9 cellular contexts compared by ENCODE assay signal in genomic region chr7:77903597-77903996, GRCh38.
A peak's percentile ranks its signal among the peaks of the same experiment; 100 is the strongest.
DNase-seq lines count a peak whose midpoint lies in the region; ATAC-seq and TF ChIP-seq lines count a peak whose summit lies in the region.
"Had no signal": no experiment of that assay in that cellular context is flagged by ENCODE, and none has a peak within 500 bp of the region (broad histone marks: within the 10 kb centered on the region; RNA-seq: fewer than 3 reads in every experiment).

No MANE protein-coding gene starts in this region.

- H3K4me3 Mint-ChIP-seq in CD14-positive monocyte: no peak overlapping the region
- H3K4me3 Mint-ChIP-seq: activated CD4-positive, alpha-beta T cell treated with anti-CD3 and anti-CD28 coated beads, Interleukin-2, amount 10 ng/mL, durations not matched to agents 24 days and 14 days had no signal

- H3K4me1 Mint-ChIP-seq in CD14-positive monocyte: peaks cover 10% of the 10 kb centered on the region

- H3K4me3 ChIP-seq in SU-DHL-6 (ENCODE audit: insufficient read depth, low read length, poor library complexity, severe bottlenecking) (no peak overlapping the region), lower lobe of right lung (no peak overlapping the region)

- no peaks in the 10 kb centered on the region for H3K4me1 ChIP-seq in lower lobe of right lung

- no peaks in the 10 kb centered on the region for H3K9me2 ChIP-seq in SU-DHL-6 (replicated peaks; ENCODE audit: insufficient read depth, low read length)

- DNase-seq in NCI-H146 (lab: John Stamatoyannopoulos, UW): peak; percentile 7
- no peak for DNase-seq in NCI-H146 treated with DMSO at 0.1 percent for 48 hours (lab: John Stamatoyannopoulos, UW; ENCODE audit: unreplicated experiment)
- no peak for DNase-seq in lower lobe of right lung
- no peak for DNase-seq in CD14-positive monocyte (ENCODE audit: low spot score)
- DNase-seq in NCI-H2171 treated with DMSO at 0.1 percent for 48 hours (lab: John Stamatoyannopoulos, UW): no peak
- DNase-seq: activated CD4-positive, alpha-beta T cell treated with anti-CD3 and anti-CD28 coated beads, Interleukin-2, amount 10 ng/mL, durations not matched to agents 24 days and 14 days had no signal

- peak overlapping the region; percentile 55 for H3K9ac ChIP-seq in SU-DHL-6 (ENCODE audit: low read length)

- H4K20me1 ChIP-seq in SU-DHL-6 (ENCODE audit: low read depth, low read length): no peaks in the 10 kb centered on the region

- peaks cover 0 to 3% (median 0%) of the 10 kb centered on the region in 3 donors for H3K27me3 Mint-ChIP-seq in CD14-positive monocyte (ENCODE audit: low read depth in 3 of 3)
- H3K27me3 Mint-ChIP-seq: activated CD4-positive, alpha-beta T cell treated with anti-CD3 and anti-CD28 coated beads, Interleukin-2, amount 10 ng/mL, durations not matched to agents 24 days and 14 days had no signal

- peak overlapping the region; percentile 99 for H3K27ac ChIP-seq in SU-DHL-6 (ENCODE audit: low read depth, low read length)
- H3K27ac ChIP-seq in lower lobe of right lung: no peak overlapping the region

- no peaks in the 10 kb centered on the region for H3K9me3 Mint-ChIP-seq in CD14-positive monocyte
- H3K9me3 Mint-ChIP-seq: activated CD4-positive, alpha-beta T cell treated with anti-CD3 and anti-CD28 coated beads, Interleukin-2, amount 10 ng/mL, durations not matched to agents 24 days and 14 days had no signal

- H3K79me2 ChIP-seq in SU-DHL-6 (ENCODE audit: insufficient read depth, low read length): peaks cover 66% of the 10 kb centered on the region

- peaks cover 9 to 27% of the 10 kb centered on the region in 2 donors for H3K36me3 Mint-ChIP-seq in CD14-positive monocyte

- H2AFZ ChIP-seq in SU-DHL-6 (ENCODE audit: low read depth, low read length, severe bottlenecking): no peak overlapping the region

- TF ChIP-seq CTCF in SU-DHL-6 (IDR thresholded peaks at IDR 0.05; ENCODE audit: insufficient read depth, low read length, poor library complexity, severe bottlenecking) (peak; percentile 75), lower lobe of right lung (IDR thresholded peaks at IDR 0.05) (peak; percentile 17), CD14-positive monocyte (IDR thresholded peaks at IDR 0.05) (no peak)

- peak overlapping the region in 1 of 7 donors; percentile 2 for H3K27ac Mint-ChIP-seq in CD14-positive monocyte
- H3K27ac Mint-ChIP-seq: activated CD4-positive, alpha-beta T cell treated with anti-CD3 and anti-CD28 coated beads, Interleukin-2, amount 10 ng/mL, durations not matched to agents 24 days and 14 days had no signal

- intact Hi-C loops in lower lobe of right lung (cut with DNase I): no loop called here
- intact Hi-C loops in CD14-positive monocyte (cut with micrococcal nuclease): no loop called here

- H3K9me3 ChIP-seq in SU-DHL-6 (ENCODE audit: insufficient read depth, low read length) (no peaks in the 10 kb centered on the region), lower lobe of right lung (no peaks in the 10 kb centered on the region)

- peak overlapping the region; percentile 75 for H3K4me2 ChIP-seq in SU-DHL-6 (ENCODE audit: low read depth, low read length, poor library complexity, severe bottlenecking)

- ATAC-seq in HG02678 (IDR thresholded peaks at IDR 0.05; ENCODE audit: unreplicated experiment) (peak; percentile 37), lower lobe of right lung (no peak), GM21390 (IDR thresholded peaks at IDR 0.05; ENCODE audit: unreplicated experiment) (no peak)

- H3K36me3 ChIP-seq in SU-DHL-6 (ENCODE audit: low read length) (peaks cover 29% of the 10 kb centered on the region), lower lobe of right lung (peaks cover 5% of the 10 kb centered on the region)

- peaks cover 97% of the 10 kb centered on the region for H3F3A ChIP-seq in SU-DHL-6 (ENCODE audit: insufficient read depth)

- H3K27me3 ChIP-seq in SU-DHL-6 (ENCODE audit: low read length): no peaks in the 10 kb centered on the region
- no peaks in the 10 kb centered on the region for H3K27me3 ChIP-seq in lower lobe of right lung (ENCODE audit: low read depth)
